19 cellular contexts compared by ENCODE assay signal in the genomic region with DNA sequence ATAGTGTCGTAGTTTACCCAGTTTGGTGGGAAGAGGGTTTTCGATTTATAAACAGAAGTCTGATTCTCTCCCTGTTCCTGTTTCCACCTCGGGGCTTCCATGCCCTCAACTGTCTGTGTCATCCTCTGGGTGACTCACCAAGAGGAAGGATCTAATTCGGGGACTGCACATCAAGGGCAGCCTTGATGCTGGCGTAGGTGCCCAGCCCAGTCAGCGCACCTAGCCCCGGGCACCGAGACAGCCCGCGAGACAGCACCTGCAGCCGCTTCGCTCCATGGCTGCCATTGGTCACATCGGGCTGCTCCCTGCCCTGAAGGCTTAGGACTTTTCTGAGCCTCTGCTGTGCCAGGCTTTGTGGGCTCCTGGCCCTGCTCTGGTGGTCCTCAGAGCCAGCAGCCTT. TPM values are rescaled to one million over a fixed set of nuclear protein-coding genes. Genes with fewer than 3 reads are reported as not detected.
DNase-seq lines count a peak whose midpoint lies in the region; ATAC-seq, FAIRE-seq and TF ChIP-seq lines count a peak whose summit lies in the region.
"Had no signal": no experiment of that assay in that cellular context is flagged by ENCODE, and none has a peak within 500 bp of the region (broad histone marks: within the 10 kb centered on the region; RNA-seq: fewer than 3 reads in every experiment).

No MANE protein-coding gene starts in this region.

- peaks cover 32% of the 10 kb centered on the region for H3K4me1 Mint-ChIP-seq in stimulated activated naive CD8-positive, alpha-beta T cell treated with anti-CD3 and anti-CD28 coated beads, Interleukin-15, Interleukin-2, amounts not matched to agents 100 ng/mL and 50 ng/mL, for 24 hours (ENCODE audit: low read depth)
- H3K4me1 Mint-ChIP-seq in stimulated activated naive CD8-positive, alpha-beta T cell treated with anti-CD3 and anti-CD28 coated beads, Interleukin-15, amount 100 ng/mL, for 72 hours, result peaks cover 34% of the 10 kb centered on the region
- H3K4me1 Mint-ChIP-seq in activated CD4-positive, alpha-beta T cell treated with anti-CD3 and anti-CD28 coated beads, Interleukin-2, amount 10 ng/mL, durations not matched to agents 24 days and 14 days, result peaks cover 26% of the 10 kb centered on the region

- no peaks in the 10 kb centered on the region for H3K27me3 Mint-ChIP-seq in stimulated activated naive CD8-positive, alpha-beta T cell treated with anti-CD3 and anti-CD28 coated beads, Interleukin-15, Interleukin-2, amounts not matched to agents 100 ng/mL and 50 ng/mL, for 24 hours
- H3K27me3 Mint-ChIP-seq in stimulated activated naive CD8-positive, alpha-beta T cell treated with anti-CD3 and anti-CD28 coated beads, Interleukin-15, amount 100 ng/mL, for 72 hours, result no peaks in the 10 kb centered on the region
- no peaks in the 10 kb centered on the region for H3K27me3 Mint-ChIP-seq in activated CD4-positive, alpha-beta T cell treated with anti-CD3 and anti-CD28 coated beads, Interleukin-2, amount 10 ng/mL, durations not matched to agents 24 days and 14 days
- H3K27me3 Mint-ChIP-seq: activated naive CD8-positive, alpha-beta T cell treated with anti-CD3 and anti-CD28 coated beads, Interleukin-2, amount 50 U/mL, for 24 hours; stimulated activated naive B cell treated with anti-CD40 and anti-IgM and Interleukin-4, amounts not matched to agents 10 μg/mL and 1 μg/mL and 100 μg/mL, for 72 hours; type B pancreatic cell had no signal

- no peaks in the 10 kb centered on the region for H3K36me3 Mint-ChIP-seq in stimulated activated naive CD8-positive, alpha-beta T cell treated with anti-CD3 and anti-CD28 coated beads, Interleukin-15, Interleukin-2, amounts not matched to agents 100 ng/mL and 50 ng/mL, for 24 hours (ENCODE audit: low read depth)
- peaks cover 30% of the 10 kb centered on the region for H3K36me3 Mint-ChIP-seq in activated CD4-positive, alpha-beta T cell treated with anti-CD3 and anti-CD28 coated beads, Interleukin-2, amount 10 ng/mL, durations not matched to agents 24 days and 14 days (ENCODE audit: low read depth)

- no peaks in the 10 kb centered on the region for H3K36me3 ChIP-seq in bronchial epithelial cell (ENCODE audit: control insufficient read depth, insufficient read depth, low read length)
- H3K36me3 ChIP-seq: cardiac muscle cell had no signal

- no peaks in the 10 kb centered on the region for H3K27me3 ChIP-seq in bronchial epithelial cell (ENCODE audit: control insufficient read depth, insufficient read depth, low read length)
- H3K27me3 ChIP-seq: cardiac muscle cell, right lobe of liver had no signal

- FAIRE-seq in bronchial epithelial cell (lab: Jason Lieb, UNC), result no peak

- no peaks in the 10 kb centered on the region for H3K9me3 Mint-ChIP-seq in stimulated activated naive CD8-positive, alpha-beta T cell treated with anti-CD3 and anti-CD28 coated beads, Interleukin-15, Interleukin-2, amounts not matched to agents 100 ng/mL and 50 ng/mL, for 24 hours
- peaks cover 8 to 9% of the 10 kb centered on the region in 2 donors for H3K9me3 Mint-ChIP-seq in stimulated activated naive CD8-positive, alpha-beta T cell treated with anti-CD3 and anti-CD28 coated beads, Interleukin-15, amount 100 ng/mL, for 72 hours
- no peaks in the 10 kb centered on the region for H3K9me3 Mint-ChIP-seq in activated CD4-positive, alpha-beta T cell treated with anti-CD3 and anti-CD28 coated beads, Interleukin-2, amount 10 ng/mL, durations not matched to agents 24 days and 14 days
- H3K9me3 Mint-ChIP-seq: activated naive CD8-positive, alpha-beta T cell treated with anti-CD3 and anti-CD28 coated beads, Interleukin-2, amount 50 U/mL, for 24 hours; type B pancreatic cell had no signal

- H3K27ac Mint-ChIP-seq in stimulated activated naive CD8-positive, alpha-beta T cell treated with anti-CD3 and anti-CD28 coated beads, Interleukin-15, Interleukin-2, amounts not matched to agents 100 ng/mL and 50 ng/mL, for 24 hours, result peak overlapping the region; percentile 40
- no peak overlapping the region for H3K27ac Mint-ChIP-seq in stimulated activated naive CD8-positive, alpha-beta T cell treated with anti-CD3 and anti-CD28 coated beads, Interleukin-15, amount 100 ng/mL, for 72 hours
- H3K27ac Mint-ChIP-seq in activated CD4-positive, alpha-beta T cell treated with anti-CD3 and anti-CD28 coated beads, Interleukin-2, amount 10 ng/mL, durations not matched to agents 24 days and 14 days, result no peak overlapping the region
- H3K27ac Mint-ChIP-seq: activated naive CD8-positive, alpha-beta T cell treated with anti-CD3 and anti-CD28 coated beads, Interleukin-2, amount 50 U/mL, for 24 hours; stimulated activated naive B cell treated with anti-CD40 and anti-IgM and Interleukin-4, amounts not matched to agents 10 μg/mL and 1 μg/mL and 100 μg/mL, for 72 hours; type B pancreatic cell had no signal

- DNase-seq in stimulated activated naive CD8-positive, alpha-beta T cell treated with anti-CD3 and anti-CD28 coated beads, Interleukin-15, amount 100 ng/mL, for 72 hours, result no peak
- DNase-seq in NOMO-1 treated with DMSO at 0.1 percent for 48 hours (lab: John Stamatoyannopoulos, UW; ENCODE audit: unreplicated experiment), result peak; percentile 59
- DNase-seq in bronchial epithelial cell (ENCODE audit: low read depth), result peak; percentile 13
- no peak for DNase-seq in activated CD4-positive, alpha-beta T cell treated with anti-CD3 and anti-CD28 coated beads, Interleukin-2, amount 10 ng/mL, durations not matched to agents 24 days and 14 days
- DNase-seq in AG08395 (ENCODE audit: low spot score), result no peak
- no peak for DNase-seq in amniotic stem cell (lab: John Stamatoyannopoulos, UW)
- DNase-seq: activated CD8-positive, alpha-beta memory T cell treated with anti-CD3 and anti-CD28 coated beads for 24 hours; activated naive CD8-positive, alpha-beta T cell treated with anti-CD3 and anti-CD28 coated beads, Interleukin-2, amount 50 U/mL, for 24 hours; Caco-2; NCI-H1694 treated with DMSO at 0.1 percent for 48 hours; right lobe of liver; stimulated activated naive B cell treated with anti-CD40 and anti-IgM and Interleukin-4, amounts not matched to agents 10 μg/mL and 1 μg/mL and 100 μg/mL, for 72 hours; T-helper 1 cell had no signal

- no peak overlapping the region for H3K4me3 Mint-ChIP-seq in stimulated activated naive CD8-positive, alpha-beta T cell treated with anti-CD3 and anti-CD28 coated beads, Interleukin-15, Interleukin-2, amounts not matched to agents 100 ng/mL and 50 ng/mL, for 24 hours
- H3K4me3 Mint-ChIP-seq in stimulated activated naive CD8-positive, alpha-beta T cell treated with anti-CD3 and anti-CD28 coated beads, Interleukin-15, amount 100 ng/mL, for 72 hours, result no peak overlapping the region
- H3K4me3 Mint-ChIP-seq in activated CD4-positive, alpha-beta T cell treated with anti-CD3 and anti-CD28 coated beads, Interleukin-2, amount 10 ng/mL, durations not matched to agents 24 days and 14 days, result no peak overlapping the region
- H3K4me3 Mint-ChIP-seq: activated naive CD8-positive, alpha-beta T cell treated with anti-CD3 and anti-CD28 coated beads, Interleukin-2, amount 50 U/mL, for 24 hours; stimulated activated naive B cell treated with anti-CD40 and anti-IgM and Interleukin-4, amounts not matched to agents 10 μg/mL and 1 μg/mL and 100 μg/mL, for 72 hours; type B pancreatic cell had no signal

- TF ChIP-seq CTCF in bronchial epithelial cell (IDR thresholded peaks at IDR 0.05; ENCODE audit: insufficient read depth, low read length, severe bottlenecking), result no peak

- no peak overlapping the region for H3K4me3 ChIP-seq in bronchial epithelial cell (ENCODE audit: low read depth, low read length)
- H3K4me3 ChIP-seq: cardiac muscle cell, right lobe of liver had no signal

- intact Hi-C loops in activated CD4-positive, alpha-beta T cell treated with anti-CD3 and anti-CD28 coated beads, Interleukin-2, amount 10 ng/mL, durations not matched to agents 24 days and 14 days (cut with micrococcal nuclease), result no loop called here

- no peak for ATAC-seq in stimulated activated naive CD8-positive, alpha-beta T cell treated with anti-CD3 and anti-CD28 coated beads, Interleukin-15, amount 100 ng/mL, for 72 hours
- no peak for ATAC-seq in GM18520 (IDR thresholded peaks at IDR 0.05; ENCODE audit: unreplicated experiment)
- ATAC-seq: activated naive CD8-positive, alpha-beta T cell treated with anti-CD3 and anti-CD28 coated beads, Interleukin-2, amount 50 U/mL, for 24 hours; stimulated activated naive B cell treated with anti-CD40 and anti-IgM and Interleukin-4, amounts not matched to agents 10 μg/mL and 1 μg/mL and 100 μg/mL, for 72 hours had no signal

RNA-seq across cellular contexts. Expression of a gene that starts 7.8 kb away (rescaled TPM):
- 1.7 and 1.8 TPM in 2 replicates for total RNA-seq in bronchial epithelial cell
- 6.6 and 7.7 TPM in 2 replicates for total RNA-seq in activated CD4-positive, alpha-beta T cell treated with anti-CD3 and anti-CD28 coated beads, Interleukin-2, amount 10 ng/mL, durations not matched to agents 24 days and 14 days

RNA-seq across cellular contexts. Expression of a gene that starts 8.2 kb away (rescaled TPM):
- total RNA-seq in bronchial epithelial cell, result 300 and 322 TPM in 2 replicates
- total RNA-seq in activated CD4-positive, alpha-beta T cell treated with anti-CD3 and anti-CD28 coated beads, Interleukin-2, amount 10 ng/mL, durations not matched to agents 24 days and 14 days, result 154 and 157 TPM in 2 replicates

RNA-seq across cellular contexts. Expression of a gene that starts 31.6 kb away (rescaled TPM):
- total RNA-seq in bronchial epithelial cell, result 4.5 and 5.4 TPM in 2 replicates
- 0.43 and 0.49 TPM in 2 replicates for total RNA-seq in activated CD4-positive, alpha-beta T cell treated with anti-CD3 and anti-CD28 coated beads, Interleukin-2, amount 10 ng/mL, durations not matched to agents 24 days and 14 days

RNA-seq across cellular contexts. Expression of a gene that starts 44.7 kb away (rescaled TPM):
- 42.4 and 49.3 TPM in 2 replicates for total RNA-seq in bronchial epithelial cell
- total RNA-seq in activated CD4-positive, alpha-beta T cell treated with anti-CD3 and anti-CD28 coated beads, Interleukin-2, amount 10 ng/mL, durations not matched to agents 24 days and 14 days, result 3.5 TPM in 2 replicates

RNA-seq across cellular contexts. Expression of a gene that starts 48.4 kb away (rescaled TPM):
- under 0.01 and 0.26 TPM in 2 replicates for total RNA-seq in bronchial epithelial cell
- total RNA-seq in activated CD4-positive, alpha-beta T cell treated with anti-CD3 and anti-CD28 coated beads, Interleukin-2, amount 10 ng/mL, durations not matched to agents 24 days and 14 days, result not detected in 2 replicates
- total RNA-seq: Caco-2, cardiac muscle cell, G401, glomerular endothelial cell, right lobe of liver had no signal

Comparison
In these comparisons a context has a peak if more than half of its experiments do, and no peak if none do; other contexts are left out.
1. DNase-seq: peak in NOMO-1 treated with DMSO at 0.1 percent for 48 hours (single experiment) and bronchial epithelial cell (single experiment); none in stimulated activated naive CD8-positive, alpha-beta T cell treated with anti-CD3 and anti-CD28 coated beads, Interleukin-15, amount 100 ng/mL, for 72 hours (0 of 2), activated CD4-positive, alpha-beta T cell treated with anti-CD3 and anti-CD28 coated beads, Interleukin-2, amount 10 ng/mL, durations not matched to agents 24 days and 14 days (single experiment), AG08395 (single experiment) and amniotic stem cell (single experiment).